8 cellular contexts compared by ENCODE assay signal in the genomic region with DNA sequence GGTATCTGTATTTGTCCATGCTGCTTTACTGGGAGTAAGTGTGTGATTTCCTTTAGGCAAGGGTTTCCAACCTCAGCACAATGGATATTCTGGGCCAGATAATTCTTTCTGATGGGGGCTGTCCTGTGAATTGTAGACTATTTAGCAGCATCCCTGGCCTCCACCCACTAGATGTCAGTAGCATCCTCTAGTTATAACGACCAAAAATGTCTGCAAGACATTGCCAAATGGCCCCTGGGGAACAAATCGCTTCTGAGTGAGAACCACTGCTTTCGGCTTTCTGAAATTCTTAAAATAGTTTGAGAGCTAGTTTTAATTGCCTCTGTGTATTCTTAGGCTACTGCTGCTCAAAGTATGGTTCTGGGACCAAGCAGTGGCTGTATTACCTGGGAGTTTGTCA.
A peak's percentile ranks its signal among the peaks of the same experiment; 100 is the strongest.
DNase-seq lines count a peak whose midpoint lies in the region; ATAC-seq and TF ChIP-seq lines count a peak whose summit lies in the region.

No MANE protein-coding gene starts in this region.

- peak; percentile 35 for TF ChIP-seq CTCF in C4-2B (conservative IDR thresholded peaks at IDR 0.05)
- TF ChIP-seq CTCF in OCI-LY3 (IDR thresholded peaks at IDR 0.05; ENCODE audit: low read depth, low read length) = peak; percentile 69

- ATAC-seq in GM19395 (IDR thresholded peaks at IDR 0.05; ENCODE audit: unreplicated experiment) = peak; percentile 73
- no peak for ATAC-seq in GM19452 (IDR thresholded peaks at IDR 0.05; ENCODE audit: unreplicated experiment)

- H3K4me3 ChIP-seq in OCI-LY3 (ENCODE audit: low read length) = peak overlapping the region; percentile 63

- H4K20me1 ChIP-seq in OCI-LY3 (ENCODE audit: insufficient read depth, low read length) = no peaks in the 10 kb centered on the region

- H3K9me3 ChIP-seq in OCI-LY3 (ENCODE audit: insufficient read depth, low read length) = no peaks in the 10 kb centered on the region

- H3K4me1 ChIP-seq in OCI-LY3 (ENCODE audit: low read length) = peaks cover 13% of the 10 kb centered on the region

- peak overlapping the region; percentile 72 for H2AFZ ChIP-seq in OCI-LY3 (ENCODE audit: low read depth, low read length)

- no peaks in the 10 kb centered on the region for H3K36me3 ChIP-seq in OCI-LY3 (replicated peaks; ENCODE audit: low read depth, low read length)

- H3K27ac ChIP-seq in C4-2B (no peak overlapping the region), OCI-LY3 (ENCODE audit: low read length) (peak overlapping the region; percentile 77)

- DNase-seq in foreskin melanocyte (peak; percentile 67), NCI-H2196 (lab: John Stamatoyannopoulos, UW; ENCODE audit: unreplicated experiment) (no peak), occipital lobe (lab: John Stamatoyannopoulos, UW) (no peak), NCI-H1417 treated with DMSO at 0.1 percent for 48 hours (lab: John Stamatoyannopoulos, UW) (no peak)

- H3K9ac ChIP-seq in OCI-LY3 (ENCODE audit: low read length) = peak overlapping the region; percentile 56

- H3K4me2 ChIP-seq in OCI-LY3 (ENCODE audit: low read length) = peak overlapping the region; percentile 89

- peaks cover 18% of the 10 kb centered on the region for H3K79me2 ChIP-seq in OCI-LY3 (ENCODE audit: low read length)

- H3K27me3 ChIP-seq in OCI-LY3 (ENCODE audit: low read depth, low read length) = no peaks in the 10 kb centered on the region
